Comparison of ENCODE assay signal across 1 cellular context in the genomic region with DNA sequence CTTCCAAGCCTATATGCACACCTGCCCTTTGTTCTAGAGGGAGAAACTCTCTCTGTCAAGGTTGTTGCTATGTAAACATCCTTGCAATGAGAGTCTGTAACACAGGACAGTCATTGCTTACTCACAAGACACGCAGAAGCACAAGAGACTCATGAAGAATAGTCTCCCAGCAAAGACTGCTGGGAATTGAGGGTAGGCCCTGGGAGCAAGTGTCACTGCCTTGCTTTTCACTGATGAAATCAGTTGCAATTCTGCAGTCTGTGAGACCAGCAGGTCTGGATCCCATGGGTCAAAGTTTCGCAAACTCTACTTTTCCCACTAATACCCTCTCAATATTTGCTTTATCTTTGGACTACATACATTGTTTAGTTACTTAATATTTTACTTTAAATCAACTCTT.
TF ChIP-seq lines count a peak whose summit lies in the region.

No MANE protein-coding gene starts in this region.

TF ChIP-seq in K562, 482 proteins besides CTCF, POLR2A, EP300 and RAD21 (continued from another document and continues in another):
- TF ChIP-seq THAP12 (CRISPR knock-in tag; IDR thresholded peaks at IDR 0.05): no peak
- no peak for TF ChIP-seq RUNX1 (IDR thresholded peaks at IDR 0.05; ENCODE audit: low read depth)
- no peak for TF ChIP-seq BACH1 (tag; IDR thresholded peaks at IDR 0.05)
- peak; percentile 43; the same call in 1 of the 2 replicates for TF ChIP-seq SOX6 (IDR thresholded peaks at IDR 0.05)
- no peak for TF ChIP-seq RBM14 (IDR thresholded peaks at IDR 0.05; ENCODE audit: borderline replicate concordance, insufficient read depth, low read depth, low read length)
- TF ChIP-seq, protein P1, sequence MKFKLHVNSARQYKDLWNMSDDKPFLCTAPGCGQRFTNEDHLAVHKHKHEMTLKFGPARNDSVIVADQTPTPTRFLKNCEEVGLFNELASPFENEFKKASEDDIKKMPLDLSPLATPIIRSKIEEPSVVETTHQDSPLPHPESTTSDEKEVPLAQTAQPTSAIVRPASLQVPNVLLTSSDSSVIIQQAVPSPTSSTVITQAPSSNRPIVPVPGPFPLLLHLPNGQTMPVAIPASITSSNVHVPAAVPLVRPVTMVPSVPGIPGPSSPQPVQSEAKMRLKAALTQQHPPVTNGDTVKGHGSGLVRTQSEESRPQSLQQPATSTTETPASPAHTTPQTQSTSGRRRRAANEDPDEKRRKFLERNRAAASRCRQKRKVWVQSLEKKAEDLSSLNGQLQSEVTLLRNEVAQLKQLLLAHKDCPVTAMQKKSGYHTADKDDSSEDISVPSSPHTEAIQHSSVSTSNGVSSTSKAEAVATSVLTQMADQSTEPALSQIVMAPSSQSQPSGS (CRISPR knock-in tag; IDR thresholded peaks at IDR 0.05): no peak
- TF ChIP-seq ZNF318 (IDR thresholded peaks at IDR 0.05; ENCODE audit: borderline replicate concordance in 1 of 2, low read depth in 1 of 2): no peak
- no peak for TF ChIP-seq SMARCA5 (IDR thresholded peaks at IDR 0.05)
- no peak for TF ChIP-seq ZC3H8 (IDR thresholded peaks at IDR 0.05)
- TF ChIP-seq THRAP3 (IDR thresholded peaks at IDR 0.05; ENCODE audit: borderline replicate concordance): no peak
- no peak for TF ChIP-seq RFX5 (IDR thresholded peaks at IDR 0.05; ENCODE audit: low read depth, low read length)
- TF ChIP-seq POLR3G (IDR thresholded peaks at IDR 0.05; ENCODE audit: extremely low read depth, insufficient read length, insufficient replicate concordance): no peak
- 0 out of 2 replicates have a peak, but pooled peaks have one; percentile 32 for TF ChIP-seq POLR2H (tag; IDR thresholded peaks at IDR 0.05; ENCODE audit: low read depth)
- no peak for TF ChIP-seq ZNF165 (CRISPR knock-in tag; IDR thresholded peaks at IDR 0.05; ENCODE audit: borderline replicate concordance)
- TF ChIP-seq, protein P2, sequence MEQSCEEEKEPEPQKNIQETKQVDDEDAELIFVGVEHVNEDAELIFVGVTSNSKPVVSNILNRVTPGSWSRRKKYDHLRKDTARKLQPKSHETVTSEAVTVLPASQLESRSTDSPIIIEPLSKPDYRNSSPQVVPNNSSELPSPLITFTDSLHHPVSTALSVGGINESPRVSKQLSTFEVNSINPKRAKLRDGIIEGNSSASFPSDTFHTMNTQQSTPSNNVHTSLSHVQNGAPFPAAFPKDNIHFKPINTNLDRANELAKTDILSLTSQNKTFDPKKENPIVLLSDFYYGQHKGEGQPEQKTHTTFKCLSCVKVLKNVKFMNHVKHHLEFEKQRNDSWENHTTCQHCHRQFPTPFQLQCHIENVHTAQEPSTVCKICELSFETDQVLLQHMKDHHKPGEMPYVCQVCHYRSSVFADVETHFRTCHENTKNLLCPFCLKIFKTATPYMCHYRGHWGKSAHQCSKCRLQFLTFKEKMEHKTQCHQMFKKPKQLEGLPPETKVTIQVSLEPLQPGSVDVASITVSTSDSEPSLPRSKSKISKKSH (CRISPR knock-in tag; IDR thresholded peaks at IDR 0.05): no peak
- TF ChIP-seq TRIM24 (IDR thresholded peaks at IDR 0.05): peak; percentile 46 to 79; a peak in 2 of 4 replicates
- no peak for TF ChIP-seq SRSF1 (IDR thresholded peaks at IDR 0.05; ENCODE audit: low read depth, low read length)
- no peak for TF ChIP-seq TCF7 (IDR thresholded peaks at IDR 0.05; ENCODE audit: borderline replicate concordance)
- TF ChIP-seq PHB (CRISPR knock-in tag; IDR thresholded peaks at IDR 0.05): no peak
- no peak for TF ChIP-seq SLC30A9 (CRISPR knock-in tag; IDR thresholded peaks at IDR 0.05)
- no peak for TF ChIP-seq HDAC6 (IDR thresholded peaks at IDR 0.05; ENCODE audit: low read depth, low read length)
- TF ChIP-seq POLR2G (IDR thresholded peaks at IDR 0.05; ENCODE audit: low read depth, low read length): no peak
- no peak for TF ChIP-seq ZBTB2 (IDR thresholded peaks at IDR 0.05)
- TF ChIP-seq KDM5B (IDR thresholded peaks at IDR 0.05; ENCODE audit: insufficient replicate concordance, low read depth, low read length): no peak
- TF ChIP-seq TAF15 (IDR thresholded peaks at IDR 0.05; ENCODE audit: low read depth, low read length): no peak
- no peak for TF ChIP-seq HMGN3 (IDR thresholded peaks at IDR 0.05; ENCODE audit: borderline replicate concordance, extremely low read depth, insufficient read length, low read depth, low read length)
- TF ChIP-seq ELK3 (CRISPR knock-in tag; IDR thresholded peaks at IDR 0.05): no peak
- no peak for TF ChIP-seq FOXM1 (IDR thresholded peaks at IDR 0.05; ENCODE audit: low read depth)
- no peak for TF ChIP-seq FOXM1 (CRISPR knock-in tag; IDR thresholded peaks at IDR 0.05; ENCODE audit: low read depth)
- TF ChIP-seq HNRNPLL (IDR thresholded peaks at IDR 0.05; ENCODE audit: low read depth, low read length, poor library complexity, severe bottlenecking): no peak
- TF ChIP-seq EP400 (IDR thresholded peaks at IDR 0.05): 0 out of 2 replicates have a peak, but pooled peaks have one; percentile 30
- TF ChIP-seq, protein P3, sequence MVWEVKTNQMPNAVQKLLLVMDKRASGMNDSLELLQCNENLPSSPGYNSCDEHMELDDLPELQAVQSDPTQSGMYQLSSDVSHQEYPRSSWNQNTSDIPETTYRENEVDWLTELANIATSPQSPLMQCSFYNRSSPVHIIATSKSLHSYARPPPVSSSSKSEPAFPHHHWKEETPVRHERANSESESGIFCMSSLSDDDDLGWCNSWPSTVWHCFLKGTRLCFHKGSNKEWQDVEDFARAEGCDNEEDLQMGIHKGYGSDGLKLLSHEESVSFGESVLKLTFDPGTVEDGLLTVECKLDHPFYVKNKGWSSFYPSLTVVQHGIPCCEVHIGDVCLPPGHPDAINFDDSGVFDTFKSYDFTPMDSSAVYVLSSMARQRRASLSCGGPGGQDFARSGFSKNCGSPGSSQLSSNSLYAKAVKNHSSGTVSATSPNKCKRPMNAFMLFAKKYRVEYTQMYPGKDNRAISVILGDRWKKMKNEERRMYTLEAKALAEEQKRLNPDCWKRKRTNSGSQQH (CRISPR knock-in tag; IDR thresholded peaks at IDR 0.05): no peak
- TF ChIP-seq MEF2A (IDR thresholded peaks at IDR 0.05; ENCODE audit: control insufficient read depth, low read depth, low read length): no peak
- TF ChIP-seq ZNF212 (CRISPR knock-in tag; IDR thresholded peaks at IDR 0.05): no peak
- TF ChIP-seq ATF7 (IDR thresholded peaks at IDR 0.05): peak; percentile 54; the same call in 1 of the 2 replicates
- TF ChIP-seq, protein P4, sequence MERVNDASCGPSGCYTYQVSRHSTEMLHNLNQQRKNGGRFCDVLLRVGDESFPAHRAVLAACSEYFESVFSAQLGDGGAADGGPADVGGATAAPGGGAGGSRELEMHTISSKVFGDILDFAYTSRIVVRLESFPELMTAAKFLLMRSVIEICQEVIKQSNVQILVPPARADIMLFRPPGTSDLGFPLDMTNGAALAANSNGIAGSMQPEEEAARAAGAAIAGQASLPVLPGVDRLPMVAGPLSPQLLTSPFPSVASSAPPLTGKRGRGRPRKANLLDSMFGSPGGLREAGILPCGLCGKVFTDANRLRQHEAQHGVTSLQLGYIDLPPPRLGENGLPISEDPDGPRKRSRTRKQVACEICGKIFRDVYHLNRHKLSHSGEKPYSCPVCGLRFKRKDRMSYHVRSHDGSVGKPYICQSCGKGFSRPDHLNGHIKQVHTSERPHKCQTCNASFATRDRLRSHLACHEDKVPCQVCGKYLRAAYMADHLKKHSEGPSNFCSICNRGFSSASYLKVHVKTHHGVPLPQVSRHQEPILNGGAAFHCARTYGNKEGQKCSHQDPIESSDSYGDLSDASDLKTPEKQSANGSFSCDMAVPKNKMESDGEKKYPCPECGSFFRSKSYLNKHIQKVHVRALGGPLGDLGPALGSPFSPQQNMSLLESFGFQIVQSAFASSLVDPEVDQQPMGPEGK (CRISPR knock-in tag; IDR thresholded peaks at IDR 0.05; ENCODE audit: borderline replicate concordance): no peak
- TF ChIP-seq TRIM28 (IDR thresholded peaks at IDR 0.05): no peak
- no peak for TF ChIP-seq MAFF (IDR thresholded peaks at IDR 0.05; ENCODE audit: low read length)
